In genomic region chr5:68949256-68949655, GRCh38 we compare ENCODE assay signal across 24 cellular contexts.
"Had no signal": no experiment of that assay in that cellular context is flagged by ENCODE, and none has a peak within 500 bp of the region (broad histone marks: within the 10 kb centered on the region; RNA-seq: fewer than 3 reads in every experiment).

No MANE protein-coding gene starts in this region.

- H3K4me1 Mint-ChIP-seq: activated CD4-positive, alpha-beta memory T cell treated with anti-CD3 and anti-CD28 coated beads, Interleukin-2, amount 10 ng/mL, durations not matched to agents 7 days and 5 days; activated CD8-positive, alpha-beta memory T cell treated with anti-CD3 and anti-CD28 coated beads, Interleukin-2, amount 10 ng/mL, durations not matched to agents 7 days and 5 days; activated naive CD8-positive, alpha-beta T cell treated with anti-CD3 and anti-CD28 coated beads, Interleukin-2, amount 50 U/mL, for 24 hours; stimulated activated naive B cell treated with anti-CD40 and anti-IgM and Interleukin-4, amounts not matched to agents 10 μg/mL and 1 μg/mL and 100 μg/mL, for 72 hours; T-helper 17 cell had no signal

- H3K27ac ChIP-seq: body of pancreas, left ventricle myocardium inferior, thoracic aorta, upper lobe of left lung had no signal

- H3K27me3 Mint-ChIP-seq: activated naive CD8-positive, alpha-beta T cell treated with anti-CD3 and anti-CD28 coated beads, Interleukin-2, amount 50 U/mL, for 24 hours had no signal

- H3K9me3 Mint-ChIP-seq: activated CD4-positive, alpha-beta memory T cell treated with anti-CD3 and anti-CD28 coated beads, Interleukin-2, amount 10 ng/mL, durations not matched to agents 7 days and 5 days; activated naive CD8-positive, alpha-beta T cell treated with anti-CD3 and anti-CD28 coated beads, Interleukin-2, amount 50 U/mL, for 24 hours; activated T-helper 1 cell treated with anti-CD3 and anti-CD28 coated beads, Interleukin-12 subunit alpha, Interleukin-12 subunit beta, Interleukin-2, Interleukin-4 antibody, amounts not matched to agents 30 ng/mL and 10 ng/mL and 1 ng/mL, durations not matched to agents 14 hours and 24 hours and 36 hours; effector memory CD8-positive, alpha-beta T cell; nephron progenitor cell; stimulated activated naive B cell treated with anti-CD40 and anti-IgM and Interleukin-4, amounts not matched to agents 10 μg/mL and 1 μg/mL and 100 μg/mL, for 72 hours had no signal

- H3K27ac Mint-ChIP-seq: activated CD4-positive, alpha-beta memory T cell treated with anti-CD3 and anti-CD28 coated beads, Interleukin-2, amount 10 ng/mL, durations not matched to agents 7 days and 5 days; activated CD8-positive, alpha-beta memory T cell treated with anti-CD3 and anti-CD28 coated beads, Interleukin-2, amount 10 ng/mL, durations not matched to agents 7 days and 5 days; activated naive CD8-positive, alpha-beta T cell treated with anti-CD3 and anti-CD28 coated beads, Interleukin-2, amount 50 U/mL, for 24 hours; activated T-helper 1 cell treated with anti-CD3 and anti-CD28 coated beads, Interleukin-12 subunit alpha, Interleukin-12 subunit beta, Interleukin-2, Interleukin-4 antibody, amounts not matched to agents 30 ng/mL and 10 ng/mL and 1 ng/mL, durations not matched to agents 14 hours and 24 hours and 36 hours; effector memory CD8-positive, alpha-beta T cell; nephron progenitor cell; stimulated activated naive B cell treated with anti-CD40 and anti-IgM and Interleukin-4, amounts not matched to agents 10 μg/mL and 1 μg/mL and 100 μg/mL, for 72 hours; T-helper 17 cell had no signal

- H3K9me3 ChIP-seq: body of pancreas, left ventricle myocardium inferior, thoracic aorta, upper lobe of left lung had no signal

- H3K4me3 Mint-ChIP-seq: activated CD4-positive, alpha-beta memory T cell treated with anti-CD3 and anti-CD28 coated beads, Interleukin-2, amount 10 ng/mL, durations not matched to agents 7 days and 5 days; activated CD8-positive, alpha-beta memory T cell treated with anti-CD3 and anti-CD28 coated beads, Interleukin-2, amount 10 ng/mL, durations not matched to agents 7 days and 5 days; activated naive CD8-positive, alpha-beta T cell treated with anti-CD3 and anti-CD28 coated beads, Interleukin-2, amount 50 U/mL, for 24 hours; activated T-helper 1 cell treated with anti-CD3 and anti-CD28 coated beads, Interleukin-12 subunit alpha, Interleukin-12 subunit beta, Interleukin-2, Interleukin-4 antibody, amounts not matched to agents 30 ng/mL and 10 ng/mL and 1 ng/mL, durations not matched to agents 14 hours and 24 hours and 36 hours; effector memory CD8-positive, alpha-beta T cell; nephron progenitor cell; stimulated activated naive B cell treated with anti-CD40 and anti-IgM and Interleukin-4, amounts not matched to agents 10 μg/mL and 1 μg/mL and 100 μg/mL, for 72 hours; T-helper 17 cell had no signal

- ATAC-seq: activated CD8-positive, alpha-beta memory T cell treated with anti-CD3 and anti-CD28 coated beads, Interleukin-2, amount 10 ng/mL, durations not matched to agents 7 days and 5 days; activated naive CD8-positive, alpha-beta T cell treated with anti-CD3 and anti-CD28 coated beads, Interleukin-2, amount 50 U/mL, for 24 hours; body of pancreas; effector memory CD8-positive, alpha-beta T cell; esophagus mucosa; stimulated activated naive B cell treated with anti-CD40 and anti-IgM and Interleukin-4, amounts not matched to agents 10 μg/mL and 1 μg/mL and 100 μg/mL, for 72 hours; T-helper 17 cell had no signal

- H3K4me3 ChIP-seq: body of pancreas, left ventricle myocardium inferior, thoracic aorta, upper lobe of left lung had no signal

- DNase-seq: activated CD4-positive, alpha-beta memory T cell treated with anti-CD3 and anti-CD28 coated beads, Interleukin-2, amount 10 ng/mL, durations not matched to agents 7 days and 5 days; activated CD4-positive, alpha-beta T cell treated with anti-CD3 and anti-CD28 coated beads for 48 hours; activated CD8-positive, alpha-beta memory T cell treated with anti-CD3 and anti-CD28 coated beads, Interleukin-2, amount 10 ng/mL, durations not matched to agents 7 days and 5 days; activated gamma-delta T cell; activated naive CD4-positive, alpha-beta T cell treated with anti-CD3 and anti-CD28 coated beads, Interleukin-2, amount 50 U/mL, for 16 hours; activated naive CD8-positive, alpha-beta T cell treated with anti-CD3 and anti-CD28 coated beads, Interleukin-2, amount 50 U/mL, for 24 hours; activated T-cell treated with anti-CD3 and anti-CD28 coated beads for 4 hours; body of pancreas; central memory CD4-positive, alpha-beta T cell; dermis blood vessel endothelial cell; effector memory CD8-positive, alpha-beta T cell; foreskin melanocyte; glutamatergic neuron; left ventricle myocardium inferior; mammary epithelial cell; nephron progenitor cell; stimulated activated CD4-positive, alpha-beta T cell treated with anti-CD3 and anti-CD28 coated beads, Interleukin-2, amount 100 ng/mL, for 48 hours; stimulated activated CD8-positive, alpha-beta memory T cell treated with anti-CD3 and anti-CD28 coated beads, Interleukin-4, amount 100 ng/mL, for 48 hours; stimulated activated naive B cell treated with anti-CD40 and anti-IgM and Interleukin-4, amounts not matched to agents 10 μg/mL and 1 μg/mL and 100 μg/mL, for 72 hours; T-helper 17 cell; upper lobe of left lung had no signal

- H3K27me3 ChIP-seq: body of pancreas, upper lobe of left lung had no signal

- H3K36me3 Mint-ChIP-seq: activated CD8-positive, alpha-beta memory T cell treated with anti-CD3 and anti-CD28 coated beads, Interleukin-2, amount 10 ng/mL, durations not matched to agents 7 days and 5 days; stimulated activated naive B cell treated with anti-CD40 and anti-IgM and Interleukin-4, amounts not matched to agents 10 μg/mL and 1 μg/mL and 100 μg/mL, for 72 hours had no signal

- H3K4me1 ChIP-seq: body of pancreas had no signal

- H3K36me3 ChIP-seq: left ventricle myocardium inferior, thoracic aorta, upper lobe of left lung had no signal
